Comparison of ENCODE assay signal across 7 cellular contexts in genomic region chr2:209579236-209579749, GRCh38.
A peak's percentile ranks its signal among the peaks of the same experiment; 100 is the strongest.
DNase-seq lines count a peak whose midpoint lies in the region; ATAC-seq, FAIRE-seq and TF ChIP-seq lines count a peak whose summit lies in the region.

No MANE protein-coding gene starts in this region.

- POLR2A ChIA-PET in endothelial cell of umbilical vein (lab: Charles Lee), result no interaction called here

- DNase-seq in H9 (peak; percentile 31), NCI-H82 treated with DMSO at 0.1 percent for 48 hours (lab: John Stamatoyannopoulos, UW; ENCODE audit: unreplicated experiment) (peak; percentile 80), endothelial cell of umbilical vein (ENCODE audit: low read depth, low spot score) (peak; percentile 27), osteoblast (ENCODE audit: insufficient read length, low spot score, missing footprints) (no peak), omental fat pad (ENCODE audit: low spot score) (no peak), HK-2 (ENCODE audit: unreplicated experiment) (no peak)

- H3K27me3 ChIP-seq in H9 (ENCODE audit: insufficient read depth, low read length), result no peaks in the 10 kb centered on the region
- no peaks in the 10 kb centered on the region for H3K27me3 ChIP-seq in endothelial cell of umbilical vein (ENCODE audit: control insufficient read depth in 2 of 2, insufficient read depth in 2 of 2, low read length in 2 of 2)
- no peaks in the 10 kb centered on the region for H3K27me3 ChIP-seq in osteoblast (ENCODE audit: insufficient read depth, low read length)

- H4K8ac ChIP-seq in H9 (replicated peaks; ENCODE audit: insufficient read length, low read depth, low read length), result no peak overlapping the region

- no peak overlapping the region for H4K5ac ChIP-seq in H9 (ENCODE audit: insufficient read length, low read depth, low read length)

- no peak overlapping the region for H3K4me2 ChIP-seq in H9 (ENCODE audit: insufficient read depth, insufficient read length, low read length)
- H3K4me2 ChIP-seq in endothelial cell of umbilical vein (ENCODE audit: insufficient read depth, low read length), result peak overlapping the region; percentile 9
- H3K4me2 ChIP-seq in osteoblast (ENCODE audit: insufficient read depth, low read length), result peak overlapping the region; percentile 90

- TF ChIP-seq CTCF in H9 (conservative IDR thresholded peaks at IDR 0.05), result no peak
- TF ChIP-seq CTCF in endothelial cell of umbilical vein (IDR thresholded peaks at IDR 0.05; ENCODE audit: extremely low read depth in 1 of 2, insufficient read depth in 1 of 2, low read depth in 1 of 2, low read length in 2 of 2), result no peak
- TF ChIP-seq CTCF in osteoblast (IDR thresholded peaks at IDR 0.05; ENCODE audit: extremely low read depth, low read depth, low read length), result no peak
- no peak for TF ChIP-seq CTCF in omental fat pad (IDR thresholded peaks at IDR 0.05)

- no peak overlapping the region for H3K14ac ChIP-seq in H9 (ENCODE audit: insufficient read depth, low read length)

- BruUV-seq in endothelial cell of umbilical vein (replicated peaks; lab: Mats Ljungman, UMichigan), result no TSS peak

- H3K4me3 ChIP-seq in endothelial cell of umbilical vein (replicated peaks in 1 of 3; ENCODE audit: insufficient read depth in 1 of 3, low read depth in 1 of 3, low read length in 3 of 3) (peak overlapping the region in 1 of 3 experiments; percentile 1), osteoblast (ENCODE audit: insufficient read depth, low read length) (peak overlapping the region; percentile 68)

- no peak for FAIRE-seq in endothelial cell of umbilical vein (lab: Jason Lieb, UNC)

- H3K36me3 Mint-ChIP-seq in H9 (ENCODE audit: insufficient read depth in 1 of 3, low read depth in 3 of 3), result no peaks in the 10 kb centered on the region

- H3K9me3 ChIP-seq in H9 (ENCODE audit: control insufficient read depth, low read depth, low read length) (no peaks in the 10 kb centered on the region), endothelial cell of umbilical vein (replicated peaks; ENCODE audit: control insufficient read depth, insufficient read depth, low read length) (no peaks in the 10 kb centered on the region), osteoblast (ENCODE audit: low read depth, low read length) (no peaks in the 10 kb centered on the region)

- peak overlapping the region in 1 of 2 experiments; percentile 73; a peak in 3 of 5 replicates for H3K4me3 Mint-ChIP-seq in H9

- H3K4me1 ChIP-seq in H9 (ENCODE audit: insufficient read depth, low read length), result no peaks in the 10 kb centered on the region; the same call in 1 of the 2 replicates
- H3K4me1 ChIP-seq in endothelial cell of umbilical vein (ENCODE audit: control insufficient read depth, extremely low read depth, insufficient read depth, low read length), result no peaks in the 10 kb centered on the region
- no peaks in the 10 kb centered on the region for H3K4me1 ChIP-seq in osteoblast (ENCODE audit: insufficient read depth, low read length)

- H3K9me1 ChIP-seq in endothelial cell of umbilical vein (replicated peaks; ENCODE audit: control insufficient read depth, extremely low read depth, insufficient read depth, low read length), result no peaks in the 10 kb centered on the region

- dilution Hi-C loops in endothelial cell of umbilical vein (cut with MboI; ENCODE audit: extremely low pct_ligation_motif_present, low sequenced_read_pairs), result no loop called here

- no peak overlapping the region for H2AK5ac ChIP-seq in H9 (ENCODE audit: insufficient read length, low read length)

- H3K18ac ChIP-seq in H9 (ENCODE audit: insufficient read length, low read depth, low read length), result no peak overlapping the region

- H2BK12ac ChIP-seq in H9 (ENCODE audit: insufficient read length, low read depth, low read length), result no peak overlapping the region

- no peak for TF ChIP-seq POLR2A in endothelial cell of umbilical vein (IDR thresholded peaks at IDR 0.05; ENCODE audit: low read depth, low read length)

- no peak overlapping the region for H2BK120ac ChIP-seq in H9 (ENCODE audit: low read depth, low read length, poor library complexity, severe bottlenecking)

- H3K27ac Mint-ChIP-seq in H9, result peak overlapping the region in 1 of 3 experiments; percentile 96; a peak in 1 of 7 replicates

- H2BK15ac ChIP-seq in H9 (ENCODE audit: low read depth, low read length), result no peak overlapping the region

- no peak overlapping the region for H3K4ac ChIP-seq in H9 (ENCODE audit: low read depth, low read length)

- CTCF ChIA-PET in endothelial cell of umbilical vein (lab: Charles Lee), result interaction anchor here (0.9 to 5.1 kb wide), 10 partner anchors 10 to 619 kb away, joined by 3 to 142 read pairs (median 5); partner anchors contain the start of gene MAP2

- no peak overlapping the region for H4K91ac ChIP-seq in H9 (ENCODE audit: insufficient read length, low read depth, low read length)

- H2BK20ac ChIP-seq in H9 (ENCODE audit: low read depth, low read length, poor library complexity, severe bottlenecking), result no peak overlapping the region

- H3K27me3 Mint-ChIP-seq in H9 (ENCODE audit: low read depth), result no peaks in the 10 kb centered on the region

- H3K56ac ChIP-seq in H9 (ENCODE audit: insufficient read length, low read depth, low read length), result no peak overlapping the region

- H3K23me2 ChIP-seq in H9 (ENCODE audit: insufficient read length, low read depth, low read length, poor library complexity, severe bottlenecking), result no peaks in the 10 kb centered on the region

- no peak overlapping the region for H3K27ac ChIP-seq in H9 (ENCODE audit: insufficient read length, low read depth, low read length)
- no peak overlapping the region for H3K27ac ChIP-seq in endothelial cell of umbilical vein (ENCODE audit: insufficient read depth, low read depth, low read length)
- H3K27ac ChIP-seq in osteoblast (ENCODE audit: low read depth, low read length), result no peak overlapping the region

- no peaks in the 10 kb centered on the region for H3K79me2 ChIP-seq in H9 (ENCODE audit: insufficient read depth, low read length)
- no peaks in the 10 kb centered on the region for H3K79me2 ChIP-seq in endothelial cell of umbilical vein (ENCODE audit: control insufficient read depth, insufficient read depth, low read length)
- H3K79me2 ChIP-seq in osteoblast (ENCODE audit: insufficient read depth, low read length), result no peaks in the 10 kb centered on the region

- no peaks in the 10 kb centered on the region for H3K9me3 Mint-ChIP-seq in H9

- peaks cover 20 to 31% of the 10 kb centered on the region in 2 experiments for H3K4me1 Mint-ChIP-seq in H9

- no CpG with 5 or more reads among the region's 17 CpGs for WGBS in H9 (ENCODE audit: extremely low coverage, insufficient read length, low lambda C conversion rate)

- H2AFZ ChIP-seq in H9 (ENCODE audit: low read length) (no peak overlapping the region), endothelial cell of umbilical vein (ENCODE audit: low read depth, low read length) (peak overlapping the region; percentile 56), osteoblast (ENCODE audit: low read length) (peak overlapping the region; percentile 93)

- no peak overlapping the region for H3K23ac ChIP-seq in H9 (ENCODE audit: insufficient read length, low read depth, low read length)

- ATAC-seq in omental fat pad (ENCODE audit: low FRiP score), result no peak
- no peak for ATAC-seq in GM21825 (IDR thresholded peaks at IDR 0.05; ENCODE audit: unreplicated experiment)

- H4K20me1 ChIP-seq in H9 (ENCODE audit: control insufficient read depth, insufficient read depth, insufficient read length) (no peaks in the 10 kb centered on the region), endothelial cell of umbilical vein (replicated peaks; ENCODE audit: control insufficient read depth, extremely low read depth, insufficient read depth, low read length) (no peaks in the 10 kb centered on the region), osteoblast (ENCODE audit: insufficient read depth, low read length) (no peaks in the 10 kb centered on the region)

- intact Hi-C loops in endothelial cell of umbilical vein (cut with micrococcal nuclease), result loop anchor here (2.0 to 5.0 kb wide), 3 partner anchors 382 to 1182 kb away; no protein-coding TSS in a partner anchor

- no peak overlapping the region for H3T11ph ChIP-seq in H9 (ENCODE audit: low read length)

- H2BK5ac ChIP-seq in H9 (ENCODE audit: insufficient read length, low read length), result no peak overlapping the region

- H3K9ac ChIP-seq in H9 (ENCODE audit: extremely low read depth, insufficient read length, low read length) (no peak overlapping the region), endothelial cell of umbilical vein (replicated peaks; ENCODE audit: extremely low read depth, insufficient read depth, low read length) (no peak overlapping the region)

- H3K36me3 ChIP-seq in endothelial cell of umbilical vein (ENCODE audit: control insufficient read depth in 2 of 2, extremely low read depth in 1 of 2, insufficient read depth in 2 of 2, low read length in 2 of 2) (no peaks in the 10 kb centered on the region), osteoblast (ENCODE audit: insufficient read depth, low read length) (no peaks in the 10 kb centered on the region)

- no peaks in the 10 kb centered on the region for H3K79me1 ChIP-seq in H9 (ENCODE audit: insufficient read depth, low read depth, low read length, poor library complexity, severe bottlenecking)

TF ChIP-seq in endothelial cell of umbilical vein, 7 proteins besides CTCF, POLR2A, EP300 and RAD21:
- no peak for TF ChIP-seq MAX (IDR thresholded peaks at IDR 0.05; ENCODE audit: insufficient read depth, insufficient read length)
- TF ChIP-seq JUN (IDR thresholded peaks at IDR 0.05; ENCODE audit: borderline replicate concordance, insufficient read depth, insufficient read length, low read depth), result no peak
- no peak for TF ChIP-seq POLR2AphosphoS5 (IDR thresholded peaks at IDR 0.05; ENCODE audit: insufficient read depth, low read depth, low read length)
- no peak for TF ChIP-seq FOS (IDR thresholded peaks at IDR 0.05; ENCODE audit: borderline replicate concordance, insufficient read depth, low read length)
- no peak for TF ChIP-seq EZH2 (IDR thresholded peaks at IDR 0.05; ENCODE audit: borderline replicate concordance, low read depth, low read length, severe bottlenecking)
- TF ChIP-seq MYC (IDR thresholded peaks at IDR 0.05; ENCODE audit: low read depth, low read length), result no peak
- no peak for TF ChIP-seq GATA2 (IDR thresholded peaks at IDR 0.05; ENCODE audit: insufficient read depth, insufficient read length, low read depth, low read length)
TF ChIP-seq in endothelial cell of umbilical vein: peak in this region for 0.

Comparison
In these comparisons a context has a peak if more than half of its experiments do, and no peak if none do; other contexts are left out.
1. DNase-seq: peak in H9 (single experiment), NCI-H82 treated with DMSO at 0.1 percent for 48 hours (single experiment) and endothelial cell of umbilical vein (single experiment); none in osteoblast (single experiment), omental fat pad (single experiment) and HK-2 (single experiment).